Comparison of ENCODE assay signal across 10 cellular contexts in the genomic region with DNA sequence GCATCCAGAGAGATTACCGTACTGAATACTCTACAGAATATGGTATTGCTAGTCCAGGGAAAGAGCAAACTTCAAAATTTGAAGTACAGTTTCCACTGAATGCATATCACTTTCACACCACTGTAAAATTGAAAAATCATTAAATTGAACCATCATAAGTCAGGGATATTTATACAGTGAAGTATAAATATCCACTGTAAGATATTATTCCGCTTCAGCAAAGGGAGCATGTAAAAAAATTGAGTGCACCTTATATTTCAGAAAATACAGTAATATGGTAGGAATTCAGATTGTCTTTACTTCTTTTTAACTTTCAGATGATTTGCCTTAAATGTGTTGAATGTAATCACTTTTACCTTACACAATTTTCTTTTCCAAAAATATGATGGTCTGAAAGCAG.
"Had no signal": no experiment of that assay in that cellular context is flagged by ENCODE, and none has a peak within 500 bp of the region (broad histone marks: within the 10 kb centered on the region; RNA-seq: fewer than 3 reads in every experiment).

No MANE protein-coding gene starts in this region.

- H3K4me3 ChIP-seq: GM23248, GM23338, HAP-1 had no signal

- H3K36me3 ChIP-seq: HAP-1 had no signal

- ATAC-seq: GM23338, HCT116 had no signal

- H3K9me3 ChIP-seq: HAP-1 had no signal

- H3K27ac ChIP-seq: GM23248 had no signal

- FAIRE-seq: H54 had no signal

- H3K9ac ChIP-seq: GM23248 had no signal

- H2AFZ ChIP-seq: GM23248, GM23338 had no signal

- H3K4me1 ChIP-seq: HAP-1 had no signal

- H3K4me2 ChIP-seq: GM23338 had no signal

- DNase-seq: GM23248, GOT3, H7, H9, HCEC 1CT, HFFc6 had no signal
